21 cellular contexts compared by ENCODE assay signal in the genomic region with DNA sequence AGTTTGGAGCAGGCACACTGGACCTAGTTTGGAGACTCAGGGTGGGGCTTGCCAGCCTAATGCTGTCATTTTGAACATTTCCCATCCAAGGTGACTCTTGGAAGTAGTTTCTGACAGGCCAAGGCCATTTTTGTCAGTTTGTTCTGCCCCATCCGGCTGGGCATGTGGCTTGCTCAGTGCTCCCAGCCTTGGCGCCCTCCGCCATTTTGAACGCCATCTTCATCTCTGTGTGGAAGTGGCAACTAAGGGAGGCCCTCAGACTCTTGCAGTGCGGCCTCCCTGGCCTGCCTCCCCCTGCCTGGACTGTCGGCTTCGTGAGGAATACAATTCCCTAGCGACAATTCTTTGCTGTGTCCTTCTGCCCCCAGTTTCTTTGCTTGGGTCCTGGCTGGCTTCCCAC.
"Had no signal": no experiment of that assay in that cellular context is flagged by ENCODE, and none has a peak within 500 bp of the region (broad histone marks: within the 10 kb centered on the region; RNA-seq: fewer than 3 reads in every experiment).

No MANE protein-coding gene starts in this region.

- DNase-seq: colonic mucosa; cortex of kidney; effector memory CD4-positive, alpha-beta T cell; esophagus squamous epithelium; foreskin fibroblast; foreskin melanocyte; gastrocnemius medialis; glutamatergic neuron; heart right ventricle; hippocampal formation; kidney; kidney glomerular epithelial cell; left colon; left lung; left ventricle myocardium superior; lower lobe of right lung; mesenchymal stem cell; midbrain; naive thymus-derived CD4-positive, alpha-beta T cell had no signal

- H3K36me3 ChIP-seq: colonic mucosa, esophagus squamous epithelium, gastrocnemius medialis, heart right ventricle, left lung, lower lobe of right lung had no signal

- H3K27ac ChIP-seq: colonic mucosa, esophagus squamous epithelium, gastrocnemius medialis, heart right ventricle, left lung, lower lobe of right lung had no signal

- H3K4me3 ChIP-seq: colonic mucosa, esophagus squamous epithelium, gastrocnemius medialis, heart right ventricle, left lung, lower lobe of right lung had no signal

- H3K4me1 ChIP-seq: colonic mucosa, esophagus squamous epithelium, gastrocnemius medialis, heart right ventricle, left lung, lower lobe of right lung had no signal

- H3K9me3 ChIP-seq: colonic mucosa, esophagus squamous epithelium, gastrocnemius medialis, left lung, lower lobe of right lung had no signal

- FAIRE-seq: endothelial cell of umbilical vein, islet of Langerhans, kidney had no signal

- H3K27me3 ChIP-seq: colonic mucosa, gastrocnemius medialis, heart right ventricle, left lung had no signal
